In genomic region chr20:57802877-57803717, GRCh38 we compare ENCODE assay signal across 23 cellular contexts.
"Had no signal": no experiment of that assay in that cellular context is flagged by ENCODE, and none has a peak within 500 bp of the region (broad histone marks: within the 10 kb centered on the region; RNA-seq: fewer than 3 reads in every experiment).

No MANE protein-coding gene starts in this region.

- H3K4me1 Mint-ChIP-seq: activated B cell treated with CpG ODN at 0.5 μM for 24 hours; activated CD4-positive, alpha-beta T cell treated with anti-CD3 and anti-CD28 coated beads for 36 hours; activated naive CD4-positive, alpha-beta T cell treated with anti-CD3 and anti-CD28 coated beads, Interleukin-2, amount 10 ng/mL, durations not matched to agents 7 days and 5 days; stimulated activated naive B cell treated with anti-CD40 and anti-IgM and Interleukin-4, amounts not matched to agents 10 μg/mL and 1 μg/mL and 100 μg/mL, for 72 hours had no signal

- H3K9me3 ChIP-seq: ascending aorta, esophagus muscularis mucosa, mucosa of descending colon, upper lobe of right lung had no signal

- H3K9me3 Mint-ChIP-seq: activated B cell treated with CpG ODN at 0.5 μM for 24 hours; activated naive CD4-positive, alpha-beta T cell treated with anti-CD3 and anti-CD28 coated beads, Interleukin-2, amount 10 ng/mL, durations not matched to agents 7 days and 5 days; effector memory CD8-positive, alpha-beta T cell; nephron progenitor cell; stimulated activated naive B cell treated with anti-CD40 and anti-IgM and Interleukin-4, amounts not matched to agents 10 μg/mL and 1 μg/mL and 100 μg/mL, for 72 hours had no signal

- DNase-seq: activated B cell treated with CpG ODN at 0.5 μM for 24 hours; activated CD4-positive, alpha-beta T cell treated with anti-CD3 and anti-CD28 coated beads for 36 hours; activated CD4-positive, alpha-beta T cell treated with anti-CD3 and anti-CD28 coated beads, Interleukin-2, amount 50 U/mL, for 4 hours; activated CD8-positive, alpha-beta memory T cell treated with anti-CD3 and anti-CD28 coated beads for 24 hours; activated CD8-positive, alpha-beta memory T cell treated with anti-CD3 and anti-CD28 coated beads, Interleukin-2, amount 50 U/mL, for 4 hours; activated naive CD4-positive, alpha-beta T cell treated with anti-CD3 and anti-CD28 coated beads, Interleukin-2, amount 10 ng/mL, durations not matched to agents 7 days and 5 days; activated T-cell treated with anti-CD3 and anti-CD28 coated beads, Interleukin-2, amount 50 U/mL, for 48 hours; brain microvascular endothelial cell; caudate nucleus; effector memory CD8-positive, alpha-beta T cell; left colon; mesenchymal stem cell; mucosa of descending colon; nephron progenitor cell; retina; stimulated activated CD4-positive, alpha-beta T cell treated with anti-CD3 and anti-CD28 coated beads, Interleukin-2, amount 100 ng/mL, for 48 hours; stimulated activated CD8-positive, alpha-beta memory T cell treated with anti-CD3 and anti-CD28 coated beads, Interleukin-4, amount 100 ng/mL, for 48 hours; stimulated activated naive B cell treated with anti-CD40 and anti-IgM and Interleukin-4, amounts not matched to agents 10 μg/mL and 1 μg/mL and 100 μg/mL, for 72 hours; T-helper 9 cell; upper lobe of right lung had no signal

- H3K27me3 Mint-ChIP-seq: activated CD4-positive, alpha-beta T cell treated with anti-CD3 and anti-CD28 coated beads for 36 hours had no signal

- H3K27ac ChIP-seq: ascending aorta, brain microvascular endothelial cell, esophagus muscularis mucosa, upper lobe of right lung had no signal

- H3K27me3 ChIP-seq: ascending aorta, brain microvascular endothelial cell, esophagus muscularis mucosa, upper lobe of right lung had no signal

- H3K4me3 Mint-ChIP-seq: activated B cell treated with CpG ODN at 0.5 μM for 24 hours; activated CD4-positive, alpha-beta T cell treated with anti-CD3 and anti-CD28 coated beads for 36 hours; activated naive CD4-positive, alpha-beta T cell treated with anti-CD3 and anti-CD28 coated beads, Interleukin-2, amount 10 ng/mL, durations not matched to agents 7 days and 5 days; effector memory CD8-positive, alpha-beta T cell; nephron progenitor cell; stimulated activated naive B cell treated with anti-CD40 and anti-IgM and Interleukin-4, amounts not matched to agents 10 μg/mL and 1 μg/mL and 100 μg/mL, for 72 hours had no signal

- H3K4me1 ChIP-seq: ascending aorta, upper lobe of right lung had no signal

- H3K4me3 ChIP-seq: ascending aorta, esophagus muscularis mucosa, mucosa of descending colon, upper lobe of right lung had no signal

- H3K27ac Mint-ChIP-seq: activated B cell treated with CpG ODN at 0.5 μM for 24 hours; activated CD4-positive, alpha-beta T cell treated with anti-CD3 and anti-CD28 coated beads for 36 hours; activated naive CD4-positive, alpha-beta T cell treated with anti-CD3 and anti-CD28 coated beads, Interleukin-2, amount 10 ng/mL, durations not matched to agents 7 days and 5 days; effector memory CD8-positive, alpha-beta T cell; nephron progenitor cell; progenitor cell of endocrine pancreas; stimulated activated naive B cell treated with anti-CD40 and anti-IgM and Interleukin-4, amounts not matched to agents 10 μg/mL and 1 μg/mL and 100 μg/mL, for 72 hours had no signal

- H3K36me3 ChIP-seq: ascending aorta, brain microvascular endothelial cell, esophagus muscularis mucosa, upper lobe of right lung had no signal

- H3K36me3 Mint-ChIP-seq: activated naive CD4-positive, alpha-beta T cell treated with anti-CD3 and anti-CD28 coated beads, Interleukin-2, amount 10 ng/mL, durations not matched to agents 7 days and 5 days; stimulated activated naive B cell treated with anti-CD40 and anti-IgM and Interleukin-4, amounts not matched to agents 10 μg/mL and 1 μg/mL and 100 μg/mL, for 72 hours had no signal
